In genomic region chr14:54038724-54039123, GRCh38 we compare ENCODE assay signal across 11 cellular contexts.
"Had no signal": no experiment of that assay in that cellular context is flagged by ENCODE, and none has a peak within 500 bp of the region (broad histone marks: within the 10 kb centered on the region; RNA-seq: fewer than 3 reads in every experiment).

No MANE protein-coding gene starts in this region.

- H2AFZ ChIP-seq: GM23248, GM23338 had no signal

- FAIRE-seq: H1, H54 had no signal

- H3K27ac Mint-ChIP-seq: GM23338, H9, HFFc6 had no signal

- H3K4me3 ChIP-seq: GM23248, GM23338, HAP-1 had no signal

- H3K4me2 ChIP-seq: GM23338 had no signal

- H3K27ac ChIP-seq: GM23248 had no signal

- H3K4me1 Mint-ChIP-seq: GM23338 had no signal

- H3K9ac ChIP-seq: GM23248 had no signal

- H3K4me3 Mint-ChIP-seq: GM23338, H9, HFFc6 had no signal

- H3K36me3 ChIP-seq: HAP-1 had no signal

- ATAC-seq: GM23338, HCT116 had no signal

- H3K4me1 ChIP-seq: HAP-1 had no signal

- DNase-seq: GM23248, GOT3, H7, H9, HCEC 1CT, HFFc6 had no signal

- H3K9me3 ChIP-seq: HAP-1 had no signal
